Comparison of ENCODE assay signal across 15 cellular contexts in genomic region chr2:226754821-226755536, GRCh38. TPM values are rescaled to one million over a fixed set of nuclear protein-coding genes. Genes with fewer than 3 reads are reported as not detected.
A peak's percentile ranks its signal among the peaks of the same experiment; 100 is the strongest.
DNase-seq lines count a peak whose midpoint lies in the region; ATAC-seq and TF ChIP-seq lines count a peak whose summit lies in the region.
"Had no signal": no experiment of that assay in that cellular context is flagged by ENCODE, and none has a peak within 500 bp of the region (broad histone marks: within the 10 kb centered on the region; RNA-seq: fewer than 3 reads in every experiment).

No MANE protein-coding gene starts in this region.

- POLR2A ChIA-PET in HCT116 (lab: Charles Lee), result interaction anchor here (1.1 to 1.6 kb wide), 4 partner anchors 11 to 102 kb away, joined by 3 to 6 read pairs (median 6); no protein-coding TSS in a partner anchor

- 11 to 15% methylated on average over 8 of the region's 8 CpGs for WGBS in body of pancreas, 2 donors
- 16 to 29% methylated on average over 8 of the region's 8 CpGs for WGBS in gastroesophageal sphincter (ENCODE audit: low coverage in 1 of 2), 2 donors

- H3K9me2 ChIP-seq in HCT116 (ENCODE audit: insufficient read depth), result no peaks in the 10 kb centered on the region

- intact Hi-C loops in HCT116 (cut with micrococcal nuclease), result no loop called here
- intact Hi-C loops in body of pancreas (cut with DNase I), result no loop called here

- ATAC-seq in HCT116 (no peak), body of pancreas (peak; percentile 36), gastroesophageal sphincter (no peak)

- H3K9me3 ChIP-seq in HCT116 (ENCODE audit: control insufficient read depth in 1 of 2, insufficient read depth in 1 of 2, low read depth in 1 of 2, low read length in 2 of 2), result no peaks in the 10 kb centered on the region
- no peaks in the 10 kb centered on the region for H3K9me3 ChIP-seq in body of pancreas
- H3K9me3 ChIP-seq in gastroesophageal sphincter, result no peaks in the 10 kb centered on the region
- H3K9me3 ChIP-seq in subcutaneous abdominal adipose tissue (ENCODE audit: control insufficient read depth in 5 of 5, low read length in 5 of 5), result no peaks in the 10 kb centered on the region
- H3K9me3 ChIP-seq in HAP-1, result no peaks in the 10 kb centered on the region

- H4K20me1 ChIP-seq in HCT116 (ENCODE audit: insufficient read depth), result no peaks in the 10 kb centered on the region

- H3K27ac ChIP-seq in HCT116 (ENCODE audit: low read depth, low read length), result peak overlapping the region; percentile 96
- H3K27ac ChIP-seq in body of pancreas, result peak overlapping the region in 2 of 4 donors; percentile 3 to 26
- peak overlapping the region; percentile 47 to 82 (median 72) for H3K27ac ChIP-seq in gastroesophageal sphincter
- H3K27ac ChIP-seq in subcutaneous abdominal adipose tissue (ENCODE audit: low read depth, low read length), result peak overlapping the region; percentile 66
- H3K27ac ChIP-seq: SK-N-MC, WERI-Rb-1 had no signal

- no TSS peak for BruUV-seq in HCT116 (replicated peaks; lab: Mats Ljungman, UMichigan)

- no peaks in the 10 kb centered on the region; a peak in 1 of 4 replicates for H3K36me3 ChIP-seq in HCT116 (ENCODE audit: control insufficient read depth in 1 of 2, insufficient read depth in 2 of 2, low read length in 2 of 2)
- no peaks in the 10 kb centered on the region for H3K36me3 ChIP-seq in body of pancreas (replicated peaks in 1 of 2; ENCODE audit: insufficient read depth in 1 of 2, low read depth in 2 of 2)
- no peaks in the 10 kb centered on the region for H3K36me3 ChIP-seq in gastroesophageal sphincter
- H3K36me3 ChIP-seq in subcutaneous abdominal adipose tissue (ENCODE audit: control insufficient read depth in 5 of 5, insufficient read depth in 5 of 5, low read length in 5 of 5), result no peaks in the 10 kb centered on the region
- no peaks in the 10 kb centered on the region for H3K36me3 ChIP-seq in HAP-1 (replicated peaks)
- H3K36me3 ChIP-seq: WERI-Rb-1 had no signal

- TF ChIP-seq POLR2A in HCT116 (IDR thresholded peaks at IDR 0.05; ENCODE audit: borderline replicate concordance, extremely low read depth, insufficient read depth, insufficient read length), result no peak
- TF ChIP-seq POLR2A in body of pancreas (IDR thresholded peaks at IDR 0.05), result no peak
- TF ChIP-seq POLR2A in gastroesophageal sphincter (IDR thresholded peaks at IDR 0.05), result no peak

- RAD21 ChIA-PET in HCT116 (lab: Charles Lee; ENCODE audit: low non-redundant PET in 1 of 2, low total read pairs in 2 of 2, uncharacterized antibody in 2 of 2, unreplicated experiment in 2 of 2), result interaction anchor here (0.6 to 0.7 kb wide), 2 partner anchors 81 to 94 kb away, joined by 3 read pairs; no protein-coding TSS in a partner anchor

- TF ChIP-seq RAD21 in HCT116 (IDR thresholded peaks at IDR 0.05; ENCODE audit: low read depth), result 0 out of 2 replicates have a peak, but pooled peaks have one; percentile 10

- peaks cover 90% of the 10 kb centered on the region for H3K79me2 ChIP-seq in HCT116 (ENCODE audit: insufficient read depth, low read length)

- DNase-seq in HCT116 (ENCODE audit: low read depth, low spot score) (no peak), body of pancreas (no peak), DMS 273 treated with DMSO at 0.1 percent for 48 hours (lab: John Stamatoyannopoulos, UW) (no peak), RKO (ENCODE audit: low spot score) (no peak), HAP-1 (ENCODE audit: low spot score in 2 of 2) (no peak)
- DNase-seq: activated naive CD8-positive, alpha-beta T cell treated with anti-CD3 and anti-CD28 coated beads, Interleukin-2, amount 10 ng/mL, durations not matched to agents 7 days and 5 days; dermis blood vessel endothelial cell; NCI-H1092; NCI-H526; stimulated activated CD4-positive, alpha-beta T cell treated with anti-CD3 and anti-CD28 coated beads, Interleukin-2, amount 100 ng/mL, for 48 hours; stimulated activated naive CD4-positive, alpha-beta T cell; WERI-Rb-1 had no signal

- CTCF ChIA-PET in HCT116 (lab: Charles Lee), result interaction anchor here (1.3 kb wide), 1 partner anchor 44 kb away, joined by 3 read pairs; the partner anchor contains the start of gene IRS1

- H3K4me3 ChIP-seq in HCT116 (replicated peaks in 1 of 2; ENCODE audit: low read depth in 1 of 2, low read length in 2 of 2) (no peak overlapping the region), body of pancreas (no peak overlapping the region), gastroesophageal sphincter (no peak overlapping the region), subcutaneous abdominal adipose tissue (ENCODE audit: low read depth in 1 of 5, low read length in 5 of 5) (no peak overlapping the region), HAP-1 (no peak overlapping the region)
- H3K4me3 ChIP-seq: SK-N-MC had no signal

- TF ChIP-seq CTCF in HCT116 (IDR thresholded peaks at IDR 0.05 in 2 of 3, conservative IDR thresholded peaks at IDR 0.05 in 1 of 3; ENCODE audit: borderline replicate concordance in 1 of 3, insufficient read depth in 1 of 3, low read depth in 2 of 3, low read length in 2 of 3), result no peak
- TF ChIP-seq CTCF in body of pancreas (IDR thresholded peaks at IDR 0.05), result no peak
- TF ChIP-seq CTCF in gastroesophageal sphincter (IDR thresholded peaks at IDR 0.05), result no peak

- H3K9ac ChIP-seq in HCT116 (ENCODE audit: low read length), result peak overlapping the region; percentile 78
- peak overlapping the region in 1 of 5 donors; percentile 27 for H3K9ac ChIP-seq in subcutaneous abdominal adipose tissue (ENCODE audit: low read length in 5 of 5)

- peak; percentile 67 for TF ChIP-seq EP300 in gastroesophageal sphincter (IDR thresholded peaks at IDR 0.05)

- H3K27me3 ChIP-seq in HCT116 (ENCODE audit: insufficient read depth, low read length) (no peaks in the 10 kb centered on the region), body of pancreas (no peaks in the 10 kb centered on the region), gastroesophageal sphincter (no peaks in the 10 kb centered on the region), subcutaneous abdominal adipose tissue (ENCODE audit: control insufficient read depth in 5 of 5, insufficient read depth in 4 of 5, low read length in 5 of 5) (no peaks in the 10 kb centered on the region), HAP-1 (ENCODE audit: low read depth) (no peaks in the 10 kb centered on the region)

- H3K4me1 ChIP-seq in HCT116 (ENCODE audit: control insufficient read depth in 1 of 2, insufficient read depth in 2 of 2, low read length in 2 of 2) (peaks cover 78 to 84% of the 10 kb centered on the region in 2 experiments), body of pancreas (peaks cover 33% of the 10 kb centered on the region), gastroesophageal sphincter (peaks cover 0 to 66% (median 7%) of the 10 kb centered on the region in 3 donors), subcutaneous abdominal adipose tissue (ENCODE audit: control insufficient read depth in 5 of 5, insufficient read depth in 5 of 5, low read length in 5 of 5) (peaks cover 0 to 41% (median 14%) of the 10 kb centered on the region in 5 donors), HAP-1 (peaks cover 2% of the 10 kb centered on the region)

- H2AFZ ChIP-seq in HCT116 (ENCODE audit: low read depth, low read length, poor library complexity, severe bottlenecking), result no peak overlapping the region

- in situ Hi-C loops in HAP-1 (cut with MboI; ENCODE audit: low sequenced_read_pairs), result no loop called here

- peak overlapping the region; percentile 71 for H3K4me2 ChIP-seq in HCT116 (ENCODE audit: low read length)

TF ChIP-seq in HCT116, 20 proteins besides CTCF, POLR2A, EP300 and RAD21:
- TF ChIP-seq FOSL1 (IDR thresholded peaks at IDR 0.05; ENCODE audit: low read depth) (0 out of 2 replicates have a peak, but pooled peaks have one; percentile 2), POLR2AphosphoS5 (IDR thresholded peaks at IDR 0.05; ENCODE audit: low read depth, low read length) (peak; percentile 8; the same call in 1 of the 2 replicates), CBX3 (IDR thresholded peaks at IDR 0.05; ENCODE audit: low read depth) (no peak)

RNA-seq across cellular contexts. Expression of gene IRS1, which starts 44.6 kb away (rescaled TPM):
- total RNA-seq in HCT116 (2021; ENCODE audit: unreplicated experiment) (88.8 TPM), body of pancreas (1 to 10 TPM; 8.2 to 9.6 TPM), gastroesophageal sphincter (10 to 100 TPM; 17.4 to 39.0 (median 25.3) TPM)
- polyA plus RNA-seq in HCT116 (2012), result 39.4 and 44.1 TPM in 2 replicates
